In genomic region chr5:142181547-142182191, GRCh38 we compare ENCODE assay signal across 15 cellular contexts.
"Had no signal": no experiment of that assay in that cellular context is flagged by ENCODE, and none has a peak within 500 bp of the region (broad histone marks: within the 10 kb centered on the region; RNA-seq: fewer than 3 reads in every experiment).

No MANE protein-coding gene starts in this region.

- H3K4me1 ChIP-seq: gastrocnemius medialis, left ventricle myocardium inferior had no signal

- ATAC-seq: activated CD8-positive, alpha-beta memory T cell treated with anti-CD3 and anti-CD28 coated beads, Interleukin-2, amount 10 ng/mL, durations not matched to agents 7 days and 5 days; gastrocnemius medialis; natural killer cell; right cardiac atrium had no signal

- H3K36me3 ChIP-seq: gastrocnemius medialis, left ventricle myocardium inferior, stomach, thoracic aorta had no signal

- H3K9me3 ChIP-seq: gastrocnemius medialis, left ventricle myocardium inferior, stomach, thoracic aorta had no signal

- DNase-seq: activated CD4-positive, alpha-beta T cell treated with anti-CD3 and anti-CD28 coated beads for 1 hour; activated CD4-positive, alpha-beta T cell treated with anti-CD3 and anti-CD28 coated beads, Interleukin-2, amount 50 U/mL, for 4 hours; activated CD8-positive, alpha-beta memory T cell treated with anti-CD3 and anti-CD28 coated beads, Interleukin-2, amount 10 ng/mL, durations not matched to agents 7 days and 5 days; activated naive CD4-positive, alpha-beta T cell treated with anti-CD3 and anti-CD28 coated beads, Interleukin-2, amount 10 ng/mL, durations not matched to agents 7 days and 5 days; activated T-cell treated with anti-CD3 and anti-CD28 coated beads, Interleukin-2, amount 50 U/mL, for 1 hour; dermis blood vessel endothelial cell; gastrocnemius medialis; left ventricle myocardium inferior; natural killer cell; right cardiac atrium; stimulated activated CD4-positive, alpha-beta T cell treated with anti-CD3 and anti-CD28 coated beads, Interleukin-1b, Interleukin-23, amount 100 ng/mL, for 48 hours; stomach; T-helper 1 cell; T1000 had no signal

- H3K4me3 ChIP-seq: gastrocnemius medialis, left ventricle myocardium inferior, stomach, thoracic aorta had no signal
